Comparison of ENCODE assay signal across 17 cellular contexts in genomic region chr19:50873056-50873455, GRCh38. TPM values are rescaled to one million over a fixed set of nuclear protein-coding genes. Genes with fewer than 3 reads are reported as not detected.
DNase-seq lines count a peak whose midpoint lies in the region; ATAC-seq and TF ChIP-seq lines count a peak whose summit lies in the region.
"Had no signal": no experiment of that assay in that cellular context is flagged by ENCODE, and none has a peak within 500 bp of the region (broad histone marks: within the 10 kb centered on the region; RNA-seq: fewer than 3 reads in every experiment).

TSS of gene KLK2 (plus strand) at chr19:50873439. CDS start at chr19:50873474, 35 bp downstream.

- 34% methylated on average over 3 of the region's 3 CpGs for WGBS in prostate gland

- intact Hi-C loops in prostate gland (cut with DNase I) (no loop called here), left ventricle myocardium inferior (cut with micrococcal nuclease) (no loop called here)

- peaks cover 38% of the 10 kb centered on the region for H3K4me1 ChIP-seq in BLaER1
- H3K4me1 ChIP-seq in prostate gland (replicated peaks) = peaks cover 16% of the 10 kb centered on the region
- no peaks in the 10 kb centered on the region for H3K4me1 ChIP-seq in left ventricle myocardium inferior

- H3K4me3 ChIP-seq in BLaER1 (no peak within 1 kb of the TSS), MG63 (no peak within 1 kb of the TSS), prostate gland (peak within 1 kb of the TSS; percentile 42 to 58), left ventricle myocardium inferior (no peak within 1 kb of the TSS)

- no peak for ATAC-seq in GM21423 (IDR thresholded peaks at IDR 0.05; ENCODE audit: unreplicated experiment)
- ATAC-seq in HG02973 (IDR thresholded peaks at IDR 0.05; ENCODE audit: unreplicated experiment) = no peak
- ATAC-seq: HCT116, HepG2 had no signal

- H4K20me1 ChIP-seq in BLaER1 = no peaks in the 10 kb centered on the region

- H3K9me3 ChIP-seq in BLaER1 (no peaks in the 10 kb centered on the region), MG63 (no peaks in the 10 kb centered on the region), prostate gland (no peaks in the 10 kb centered on the region), left ventricle myocardium inferior (replicated peaks) (no peaks in the 10 kb centered on the region)

- H3K27me3 ChIP-seq in BLaER1 (no peaks in the 10 kb centered on the region), MG63 (peaks cover 79% of the 10 kb centered on the region), prostate gland (replicated peaks; ENCODE audit: insufficient read depth) (no peaks in the 10 kb centered on the region), left ventricle myocardium inferior (ENCODE audit: low read depth) (peaks cover 99% of the 10 kb centered on the region)

- TF ChIP-seq POLR2A in prostate gland (IDR thresholded peaks at IDR 0.05) = no peak

- DNase-seq in MG63 = peak; percentile 32
- DNase-seq in prostate gland (ENCODE audit: low spot score) = peak; percentile 87
- no peak for DNase-seq in left ventricle myocardium inferior
- DNase-seq in HuH-7.5 (ENCODE audit: low spot score) = no peak
- DNase-seq: CD4-positive, alpha-beta memory T cell; DMS153; DMS79; GDM1; GOT3; H7; HFFc6 had no signal

- TF ChIP-seq CTCF in prostate gland (IDR thresholded peaks at IDR 0.05) (no peak), left ventricle myocardium inferior (IDR thresholded peaks at IDR 0.05; ENCODE audit: borderline replicate concordance) (no peak)

- H3K4me2 ChIP-seq in BLaER1 = peak within 1 kb of the TSS; percentile 70

- no peak within 1 kb of the TSS for H3K9ac ChIP-seq in BLaER1

- H3K27ac ChIP-seq in BLaER1 (no peak within 1 kb of the TSS), prostate gland (peak within 1 kb of the TSS; percentile 97 to 99), left ventricle myocardium inferior (replicated peaks) (no peak within 1 kb of the TSS)

- H3K36me3 ChIP-seq in BLaER1 (no peaks in the 10 kb centered on the region), MG63 (no peaks in the 10 kb centered on the region), prostate gland (no peaks in the 10 kb centered on the region), left ventricle myocardium inferior (no peaks in the 10 kb centered on the region)

RNA-seq across cellular contexts. Expression of gene KLK2, which starts in this region (rescaled TPM):
- total RNA-seq in MG63 (2014; rRNA removed; shearing (Covaris generic); ENCODE audit: low replicate concordance) = not detected in 2 replicates
- total RNA-seq in prostate gland (over 10,000 TPM in 1 of 2 donors, 1,000 to 10,000 TPM in 1; 3,344 to 10,024 TPM), left ventricle myocardium inferior (not detected)
- total RNA-seq: A172; CD4-positive, alpha-beta memory T cell; H7; HepG2; HFFc6 had no signal

Comparison
In these comparisons a context has a peak if more than half of its experiments do, and no peak if none do; other contexts are left out.
1. RNA of gene KLK2 (total RNA-seq): 3,344 to 10,024 TPM in prostate gland; not detected in MG63 and not detected in left ventricle myocardium inferior (single experiment); every median in the first group is over 1,000 times any median in the second.
2. Peak in DNase-seq in MG63; RNA of the gene not detected or under 1 TPM.
3. H3K27ac ChIP-seq: peak in prostate gland (2 of 2); none in BLaER1 (single experiment) and left ventricle myocardium inferior (single experiment).
4. H3K4me3 ChIP-seq: peak in prostate gland (2 of 2); none in BLaER1 (single experiment), MG63 (single experiment) and left ventricle myocardium inferior (single experiment).